Comparison of ENCODE assay signal across 1 cellular context in genomic region chr1:225817611-225818061, GRCh38.
TF ChIP-seq lines count a peak whose summit lies in the region.

No MANE protein-coding gene starts in this region.

TF ChIP-seq in HepG2, 621 proteins besides CTCF, POLR2A, EP300 and RAD21 (continued from another document and continues in another):
- TF ChIP-seq BCL3 (CRISPR knock-in tag; IDR thresholded peaks at IDR 0.05): no peak
- TF ChIP-seq PRDM4 (CRISPR knock-in tag; IDR thresholded peaks at IDR 0.05; ENCODE audit: borderline replicate concordance): no peak
- no peak for TF ChIP-seq ZNF720 (CRISPR knock-in tag; IDR thresholded peaks at IDR 0.05)
- TF ChIP-seq ZNF101 (CRISPR knock-in tag; IDR thresholded peaks at IDR 0.05; ENCODE audit: borderline replicate concordance, low read depth): no peak
- no peak for TF ChIP-seq TAF1 (CRISPR knock-in tag; IDR thresholded peaks at IDR 0.05)
- no peak for TF ChIP-seq ZNF839 (CRISPR knock-in tag; IDR thresholded peaks at IDR 0.05; ENCODE audit: borderline replicate concordance)
- no peak for TF ChIP-seq SATB2 (CRISPR knock-in tag; IDR thresholded peaks at IDR 0.05)
- peak; percentile 42; the same call in 1 of the 2 replicates for TF ChIP-seq TFDP1 (CRISPR knock-in tag; IDR thresholded peaks at IDR 0.05; ENCODE audit: borderline replicate concordance)
- no peak for TF ChIP-seq ZNF207 (IDR thresholded peaks at IDR 0.05; ENCODE audit: borderline replicate concordance)
- 0 out of 2 replicates have a peak, but pooled peaks have one; percentile 37 for TF ChIP-seq ZNF331 (CRISPR knock-in tag; IDR thresholded peaks at IDR 0.05)
- no peak for TF ChIP-seq ZNF83 (CRISPR knock-in tag; IDR thresholded peaks at IDR 0.05; ENCODE audit: borderline replicate concordance)
- no peak for TF ChIP-seq CCAR2 (optimal IDR thresholded peaks at IDR 0.05; ENCODE audit: low read depth, low read length)
- TF ChIP-seq NFYC (CRISPR knock-in tag; IDR thresholded peaks at IDR 0.05): no peak
- no peak for TF ChIP-seq ARNT2 (CRISPR knock-in tag; IDR thresholded peaks at IDR 0.05; ENCODE audit: low read depth)
- TF ChIP-seq SIN3A (IDR thresholded peaks at IDR 0.05; ENCODE audit: borderline replicate concordance, low read depth, low read length): no peak
- no peak for TF ChIP-seq ZNF451 (CRISPR knock-in tag; IDR thresholded peaks at IDR 0.05)
- TF ChIP-seq ZBTB34 (CRISPR knock-in tag; IDR thresholded peaks at IDR 0.05): no peak
- no peak for TF ChIP-seq ZNF143 (CRISPR knock-in tag; IDR thresholded peaks at IDR 0.05)
- no peak for TF ChIP-seq ZHX2 (IDR thresholded peaks at IDR 0.05; ENCODE audit: low read depth)
- TF ChIP-seq ZHX2 (CRISPR knock-in tag; IDR thresholded peaks at IDR 0.05; ENCODE audit: borderline replicate concordance): no peak
- TF ChIP-seq ZNF12 (CRISPR knock-in tag; IDR thresholded peaks at IDR 0.05): no peak
- TF ChIP-seq REL (CRISPR knock-in tag; conservative IDR thresholded peaks at IDR 0.05): no peak
- no peak for TF ChIP-seq FOXM1 (CRISPR knock-in tag; IDR thresholded peaks at IDR 0.05)
- TF ChIP-seq ATF4 (CRISPR knock-in tag; IDR thresholded peaks at IDR 0.05): no peak
- TF ChIP-seq ZNF780A (CRISPR knock-in tag; IDR thresholded peaks at IDR 0.05): no peak
- no peak for TF ChIP-seq CBX5 (CRISPR knock-in tag; IDR thresholded peaks at IDR 0.05; ENCODE audit: borderline replicate concordance)
- TF ChIP-seq KDM2A (CRISPR knock-in tag; IDR thresholded peaks at IDR 0.05; ENCODE audit: borderline replicate concordance, low read depth): no peak
- no peak for TF ChIP-seq ATF7 (IDR thresholded peaks at IDR 0.05)
- TF ChIP-seq ATF7 (CRISPR knock-in tag; IDR thresholded peaks at IDR 0.05): no peak
- no peak for TF ChIP-seq IRF9 (CRISPR knock-in tag; IDR thresholded peaks at IDR 0.05; ENCODE audit: borderline replicate concordance)
- TF ChIP-seq ZNF256 (CRISPR knock-in tag; conservative IDR thresholded peaks at IDR 0.05): no peak
- TF ChIP-seq HMGXB4 (CRISPR knock-in tag; IDR thresholded peaks at IDR 0.05; ENCODE audit: borderline replicate concordance in 1 of 2, low read depth in 1 of 2): no peak
- no peak for TF ChIP-seq NKX3-1 (CRISPR knock-in tag; IDR thresholded peaks at IDR 0.05)
- no peak for TF ChIP-seq ZNF235 (CRISPR knock-in tag; IDR thresholded peaks at IDR 0.05; ENCODE audit: borderline replicate concordance)
- TF ChIP-seq RARA (CRISPR knock-in tag; IDR thresholded peaks at IDR 0.05): 0 out of 2 replicates have a peak, but pooled peaks have one; percentile 27
- no peak for TF ChIP-seq SIX1 (CRISPR knock-in tag; IDR thresholded peaks at IDR 0.05; ENCODE audit: borderline replicate concordance)
- no peak for TF ChIP-seq SKI (IDR thresholded peaks at IDR 0.05; ENCODE audit: partially characterized antibody)
- no peak for TF ChIP-seq MATR3 (CRISPR knock-in tag; IDR thresholded peaks at IDR 0.05)
- no peak for TF ChIP-seq KAT8 (CRISPR knock-in tag; IDR thresholded peaks at IDR 0.05)
- TF ChIP-seq ZNF557 (CRISPR knock-in tag; IDR thresholded peaks at IDR 0.05): no peak
- TF ChIP-seq ZSCAN30 (CRISPR knock-in tag; IDR thresholded peaks at IDR 0.05): no peak
- peak; percentile 28; the same call in 1 of the 2 replicates for TF ChIP-seq ZFX (CRISPR knock-in tag; IDR thresholded peaks at IDR 0.05; ENCODE audit: low read depth)
- no peak for TF ChIP-seq ZNF136 (CRISPR knock-in tag; IDR thresholded peaks at IDR 0.05; ENCODE audit: low read depth)
- no peak for TF ChIP-seq ZNF556 (CRISPR knock-in tag; IDR thresholded peaks at IDR 0.05; ENCODE audit: borderline replicate concordance)
- TF ChIP-seq SMC3 (IDR thresholded peaks at IDR 0.05; ENCODE audit: low read length): no peak
- TF ChIP-seq ZNF776 (CRISPR knock-in tag; IDR thresholded peaks at IDR 0.05): no peak
- TF ChIP-seq ZGPAT (CRISPR knock-in tag; IDR thresholded peaks at IDR 0.05): no peak; the same call in 1 of the 2 replicates
- no peak for TF ChIP-seq ZNF605 (CRISPR knock-in tag; IDR thresholded peaks at IDR 0.05)
- TF ChIP-seq RBM39 (IDR thresholded peaks at IDR 0.05; ENCODE audit: low read depth, low read length, poor library complexity, severe bottlenecking): no peak
- no peak for TF ChIP-seq NCOR1 (IDR thresholded peaks at IDR 0.05; ENCODE audit: borderline replicate concordance, low read length)
